8 cellular contexts compared by ENCODE assay signal in genomic region chr1:88061106-88061829, GRCh38.
A peak's percentile ranks its signal among the peaks of the same experiment; 100 is the strongest.
DNase-seq lines count a peak whose midpoint lies in the region; ATAC-seq and TF ChIP-seq lines count a peak whose summit lies in the region.

No MANE protein-coding gene starts in this region.

- TF ChIP-seq CTCF in GM10266 (IDR thresholded peaks at IDR 0.05; ENCODE audit: control insufficient read depth, insufficient read depth, low read depth, missing control alignments) (peak; percentile 62), cardiac fibroblast (IDR thresholded peaks at IDR 0.05; ENCODE audit: low read depth, low read length) (peak; percentile 91), left lung (IDR thresholded peaks at IDR 0.05) (peak; percentile 39 to 49)

- H3K4me1 ChIP-seq in left lung, result no peaks in the 10 kb centered on the region

- intact Hi-C loops in left lung (cut with DNase I), result no loop called here

- ATAC-seq in HG02938 (IDR thresholded peaks at IDR 0.05; ENCODE audit: unreplicated experiment) (peak; percentile 82), left lung (peak; percentile 95)
- no peak for ATAC-seq in activated CD4-positive, CD25-positive, alpha-beta regulatory T cell treated with anti-CD3 and anti-CD28 coated beads, Interleukin-2, amount 50 U/mL, for 24 hours

- no peak overlapping the region for H3K4me3 ChIP-seq in cardiac fibroblast (replicated peaks in 1 of 2; ENCODE audit: low read depth in 2 of 2, low read length in 2 of 2)
- no peak overlapping the region for H3K4me3 ChIP-seq in left lung

- no peak overlapping the region for H3K27ac ChIP-seq in left lung

- in situ Hi-C loops in ACHN (cut with HindIII; ENCODE audit: low pct_ligation_motif_present, low pct_unique_long_range_greater_than_20kb, low sequenced_read_pairs), result no loop called here

- H3K27me3 ChIP-seq in left lung, result no peaks in the 10 kb centered on the region

- peak; percentile 76 for DNase-seq in ACHN
- peak; percentile 17 for DNase-seq in GM10266 (ENCODE audit: extremely low spot score)
- DNase-seq in NCI-H82 (lab: John Stamatoyannopoulos, UW), result peak; percentile 85
- DNase-seq in cardiac fibroblast (ENCODE audit: low read depth in 2 of 2), result peak; percentile 79 to 80
- DNase-seq in left lung, result no peak
- DNase-seq in NCI-H2107 treated with DMSO at 0.1 percent for 48 hours (lab: John Stamatoyannopoulos, UW; ENCODE audit: unreplicated experiment), result no peak

- H3K9me3 ChIP-seq in left lung, result no peaks in the 10 kb centered on the region

- no peaks in the 10 kb centered on the region for H3K36me3 ChIP-seq in left lung

Comparison
In these comparisons a context has a peak if more than half of its experiments do, and no peak if none do; other contexts are left out.
1. DNase-seq: peak in ACHN (single experiment), GM10266 (single experiment), NCI-H82 (single experiment) and cardiac fibroblast (2 of 2); none in left lung (0 of 2) and NCI-H2107 treated with DMSO at 0.1 percent for 48 hours (single experiment).
2. ATAC-seq: peak in HG02938 (single experiment) and left lung (single experiment); none in activated CD4-positive, CD25-positive, alpha-beta regulatory T cell treated with anti-CD3 and anti-CD28 coated beads, Interleukin-2, amount 50 U/mL, for 24 hours (0 of 2).
3. Peak in every context shown above with its lines, with median percentiles within 50 percentile points of each other: CTCF ChIP-seq.